ENCODE assay signal across 23 cellular contexts in the genomic region with DNA sequence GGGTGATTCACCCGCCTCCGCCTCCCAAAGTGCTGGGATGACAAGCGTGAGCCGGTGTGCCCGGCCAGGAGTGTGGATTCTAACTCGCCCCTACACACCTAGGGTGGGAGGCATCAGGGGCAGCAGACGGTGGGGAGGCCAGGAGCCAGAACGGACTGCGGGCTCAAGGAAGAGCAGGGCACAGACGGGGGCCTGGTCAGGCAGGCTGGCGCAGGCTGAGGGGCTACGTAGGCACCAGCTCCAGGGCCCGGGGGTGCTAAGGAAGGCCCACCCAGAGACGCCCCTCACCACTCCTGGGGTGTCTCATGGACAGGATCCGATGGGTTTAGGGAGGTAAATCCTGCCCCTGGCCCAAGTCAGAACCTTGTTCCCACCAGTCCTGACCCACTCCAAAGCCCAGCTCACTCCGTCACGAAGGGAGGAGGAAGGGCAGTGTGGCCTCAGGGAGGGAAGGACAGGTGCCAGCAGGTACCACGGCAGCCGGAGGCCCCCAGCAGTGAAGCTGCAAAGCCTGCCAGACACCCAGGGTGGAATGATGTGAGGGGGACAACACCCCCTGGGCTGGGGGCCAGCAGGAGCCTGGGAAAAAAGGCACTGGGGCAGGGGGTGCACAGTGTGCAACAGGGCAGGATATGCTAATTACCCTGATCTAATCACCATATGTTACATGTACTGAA.
DNase-seq lines count a peak whose midpoint lies in the region; ATAC-seq, FAIRE-seq and TF ChIP-seq lines count a peak whose summit lies in the region.
"Had no signal": no experiment of that assay in that cellular context is flagged by ENCODE, and none has a peak within 500 bp of the region (broad histone marks: within the 10 kb centered on the region; RNA-seq: fewer than 3 reads in every experiment).

No MANE protein-coding gene starts in this region.

- CTCF ChIA-PET in HepG2 (lab: Yijun Ruan, JAX; ENCODE audit: low intra/inter-chr PET ratio, low total read pairs) = no interaction called here

- no peak overlapping the region for H3K4me3 ChIP-seq in right lobe of liver
- no peak overlapping the region for H3K4me3 ChIP-seq in HepG2 (replicated peaks in 1 of 3; ENCODE audit: insufficient read depth in 1 of 3, low read depth in 2 of 3, low read length in 3 of 3)
- H3K4me3 ChIP-seq in OCI-LY1 (ENCODE audit: low read depth, low read length, poor library complexity, severe bottlenecking) = peak overlapping the region; percentile 56
- H3K4me3 ChIP-seq in lower lobe of right lung = no peak overlapping the region
- H3K4me3 ChIP-seq: breast epithelium, PC-9, tibial nerve had no signal

- DNase-seq in right lobe of liver (peak in 2 of 3 donors; percentile 12 to 39), HepG2 (ENCODE audit: low spot score) (no peak), lower lobe of right lung (peak; percentile 24), urothelium cell line (ENCODE audit: low spot score) (no peak), kidney glomerular epithelial cell (lab: John Stamatoyannopoulos, UW) (no peak), T1000 (lab: John Stamatoyannopoulos, UW) (no peak), NCI-H82 treated with DMSO at 0.1 percent for 48 hours (lab: John Stamatoyannopoulos, UW; ENCODE audit: unreplicated experiment) (no peak)
- DNase-seq: activated CD4-positive, alpha-beta T cell treated with anti-CD3 and anti-CD28 coated beads, Interleukin-2, amount 10 ng/mL, durations not matched to agents 24 days and 14 days; cortex of kidney; DMS79 treated with DMSO at 0.1 percent for 48 hours; MV-4-11; NCI-H187 treated with DMSO at 0.1 percent for 48 hours; NCI-H2227 treated with DMSO at 0.1 percent for 48 hours; NCI-H82; PC-9; stimulated activated CD4-positive, alpha-beta T cell treated with anti-CD3 and anti-CD28 coated beads, Interleukin-4, amount 100 ng/mL, for 1 hour had no signal

- H3K27me3 ChIP-seq in right lobe of liver = no peaks in the 10 kb centered on the region
- no peaks in the 10 kb centered on the region for H3K27me3 ChIP-seq in HepG2 (ENCODE audit: control insufficient read depth in 1 of 2, insufficient read depth in 2 of 2, low read length in 2 of 2)
- H3K27me3 ChIP-seq in OCI-LY1 (ENCODE audit: insufficient read depth, low read length) = no peaks in the 10 kb centered on the region
- H3K27me3 ChIP-seq in lower lobe of right lung (ENCODE audit: low read depth) = no peaks in the 10 kb centered on the region
- H3K27me3 ChIP-seq: breast epithelium, neutrophil, tibial nerve had no signal

- no peak overlapping the region for H3K4me2 ChIP-seq in HepG2 (ENCODE audit: low read depth, low read length)
- peak overlapping the region; percentile 53 for H3K4me2 ChIP-seq in OCI-LY1 (ENCODE audit: low read length)
- H3K4me2 ChIP-seq: PC-9 had no signal

- H3K9me3 ChIP-seq in right lobe of liver (no peaks in the 10 kb centered on the region), HepG2 (ENCODE audit: low read length) (no peaks in the 10 kb centered on the region), OCI-LY1 (ENCODE audit: low read length) (no peaks in the 10 kb centered on the region), lower lobe of right lung (no peaks in the 10 kb centered on the region)
- H3K9me3 ChIP-seq: breast epithelium, neutrophil had no signal

- BruUV-seq in HepG2 (replicated peaks; lab: Mats Ljungman, UMichigan) = no TSS peak

- H3K9me2 ChIP-seq in OCI-LY1 (ENCODE audit: low read depth, low read length) = no peaks in the 10 kb centered on the region

- H3K79me2 ChIP-seq in HepG2 (ENCODE audit: insufficient read depth, low read length) (no peaks in the 10 kb centered on the region), OCI-LY1 (ENCODE audit: insufficient read depth, low read length) (no peaks in the 10 kb centered on the region)

- no peak overlapping the region for H2AFZ ChIP-seq in HepG2 (ENCODE audit: low read length)
- H2AFZ ChIP-seq in OCI-LY1 (ENCODE audit: low read length) = no peak overlapping the region
- H2AFZ ChIP-seq: PC-9 had no signal

- H3F3A ChIP-seq in OCI-LY1 (ENCODE audit: insufficient read depth, low read length) = no peaks in the 10 kb centered on the region; the same call in 1 of the 2 replicates

- peak in 1 of 4 donors; percentile 18 for ATAC-seq in right lobe of liver
- ATAC-seq in HepG2 = no peak
- ATAC-seq in lower lobe of right lung = no peak

- H3K36me3 ChIP-seq in right lobe of liver (no peaks in the 10 kb centered on the region), HepG2 (replicated peaks in 1 of 2; ENCODE audit: control insufficient read depth in 1 of 2, insufficient read depth in 2 of 2, low read length in 2 of 2) (peaks cover 5 to 22% of the 10 kb centered on the region in 2 experiments; a peak in 4 of 5 replicates), OCI-LY1 (ENCODE audit: insufficient read depth, low read length) (peaks cover 27% of the 10 kb centered on the region), lower lobe of right lung (peaks cover 12% of the 10 kb centered on the region)
- H3K36me3 ChIP-seq: breast epithelium had no signal

- intact Hi-C loops in right lobe of liver (cut with DNase I) (no loop called here), HepG2 (cut with micrococcal nuclease; ENCODE audit: unreplicated experiment) (loop anchor here (5.0 kb wide), 1 partner anchor 474 kb away; no protein-coding TSS in a partner anchor), lower lobe of right lung (cut with DNase I) (no loop called here)

- TF ChIP-seq RAD21 in HepG2 (CRISPR knock-in tag; IDR thresholded peaks at IDR 0.05) = no peak

- TF ChIP-seq CTCF in right lobe of liver (IDR thresholded peaks at IDR 0.05) (no peak), HepG2 (CRISPR knock-in tag; IDR thresholded peaks at IDR 0.05) (no peak), OCI-LY1 (IDR thresholded peaks at IDR 0.05; ENCODE audit: low read length) (no peak), lower lobe of right lung (IDR thresholded peaks at IDR 0.05) (no peak)

- in situ Hi-C loops in HepG2 (cut with HindIII; ENCODE audit: extremely low pct_ligation_motif_present, low pct_unique_long_range_greater_than_20kb) = no loop called here

- WGBS in right lobe of liver (ENCODE audit: insufficient coverage, low coverage, low lambda C conversion rate, missing lambda C conversion rate) = 96% methylated on average over 9 of the region's 19 CpGs
- 97% methylated on average over 9 of the region's 19 CpGs for WGBS in HepG2 (ENCODE audit: low lambda C conversion rate)

- H3K4me1 ChIP-seq in right lobe of liver (no peaks in the 10 kb centered on the region), HepG2 (ENCODE audit: insufficient read depth, low read length) (no peaks in the 10 kb centered on the region), OCI-LY1 (ENCODE audit: insufficient read depth, low read length, severe bottlenecking) (peaks cover 16% of the 10 kb centered on the region), lower lobe of right lung (no peaks in the 10 kb centered on the region)
- H3K4me1 ChIP-seq: breast epithelium, tibial nerve had no signal

- H3K27ac ChIP-seq in right lobe of liver = no peak overlapping the region
- H3K27ac ChIP-seq in HepG2 (ENCODE audit: extremely low read length, insufficient read depth, low read length) = no peak overlapping the region
- peak overlapping the region; percentile 30 for H3K27ac ChIP-seq in OCI-LY1 (ENCODE audit: low read depth, low read length, poor library complexity, severe bottlenecking)
- no peak overlapping the region for H3K27ac ChIP-seq in lower lobe of right lung
- H3K27ac ChIP-seq: breast epithelium, neutrophil, PC-9, tibial nerve had no signal

- POLR2A ChIA-PET in HepG2 (lab: Yijun Ruan, JAX) = no interaction called here

- no peak for TF ChIP-seq POLR2A in right lobe of liver (IDR thresholded peaks at IDR 0.05)
- no peak for TF ChIP-seq POLR2A in HepG2 (IDR thresholded peaks at IDR 0.05; ENCODE audit: insufficient read depth in 1 of 2, low read depth in 2 of 2, low read length in 2 of 2)

- no peak for FAIRE-seq in HepG2 (lab: Jason Lieb, UNC)
- peak; percentile 88 for FAIRE-seq in urothelium cell line (lab: Jason Lieb, UNC)
- FAIRE-seq: endometrium, GM12891, TTC549 had no signal

- TF ChIP-seq EP300 in HepG2 (IDR thresholded peaks at IDR 0.05; ENCODE audit: low read depth in 2 of 2, low read length in 2 of 2) (no peak), HepG2 (CRISPR knock-in tag; IDR thresholded peaks at IDR 0.05; ENCODE audit: borderline replicate concordance) (no peak)

- H3K9ac ChIP-seq in HepG2 (ENCODE audit: insufficient read depth, low read depth, low read length) (no peak overlapping the region), OCI-LY1 (ENCODE audit: low read length) (peak overlapping the region; percentile 12; the same call in 1 of the 2 replicates)

- H4K20me1 ChIP-seq in HepG2 (ENCODE audit: insufficient read depth, low read length) (no peaks in the 10 kb centered on the region), OCI-LY1 (ENCODE audit: insufficient read depth, low read length) (no peaks in the 10 kb centered on the region)

TF ChIP-seq in HepG2, 621 proteins besides CTCF, POLR2A, EP300 and RAD21 (continues in another document):
- TF ChIP-seq ZSCAN31 (CRISPR knock-in tag; IDR thresholded peaks at IDR 0.05; ENCODE audit: low read depth) (no peak), GPN1 (CRISPR knock-in tag; IDR thresholded peaks at IDR 0.05; ENCODE audit: borderline replicate concordance) (no peak), MATR3 (CRISPR knock-in tag; IDR thresholded peaks at IDR 0.05) (no peak), FOXA1 (IDR thresholded peaks at IDR 0.05) (no peak), FOXA1 (CRISPR knock-in tag; IDR thresholded peaks at IDR 0.05) (no peak), ZNF501 (CRISPR knock-in tag; IDR thresholded peaks at IDR 0.05) (no peak), FOSL2 (CRISPR knock-in tag; IDR thresholded peaks at IDR 0.05) (no peak), GABPB1 (CRISPR knock-in tag; IDR thresholded peaks at IDR 0.05) (no peak), TBL1XR1 (IDR thresholded peaks at IDR 0.05; ENCODE audit: borderline replicate concordance, low read length, partially characterized antibody) (no peak)
- TF ChIP-seq, protein P1, sequence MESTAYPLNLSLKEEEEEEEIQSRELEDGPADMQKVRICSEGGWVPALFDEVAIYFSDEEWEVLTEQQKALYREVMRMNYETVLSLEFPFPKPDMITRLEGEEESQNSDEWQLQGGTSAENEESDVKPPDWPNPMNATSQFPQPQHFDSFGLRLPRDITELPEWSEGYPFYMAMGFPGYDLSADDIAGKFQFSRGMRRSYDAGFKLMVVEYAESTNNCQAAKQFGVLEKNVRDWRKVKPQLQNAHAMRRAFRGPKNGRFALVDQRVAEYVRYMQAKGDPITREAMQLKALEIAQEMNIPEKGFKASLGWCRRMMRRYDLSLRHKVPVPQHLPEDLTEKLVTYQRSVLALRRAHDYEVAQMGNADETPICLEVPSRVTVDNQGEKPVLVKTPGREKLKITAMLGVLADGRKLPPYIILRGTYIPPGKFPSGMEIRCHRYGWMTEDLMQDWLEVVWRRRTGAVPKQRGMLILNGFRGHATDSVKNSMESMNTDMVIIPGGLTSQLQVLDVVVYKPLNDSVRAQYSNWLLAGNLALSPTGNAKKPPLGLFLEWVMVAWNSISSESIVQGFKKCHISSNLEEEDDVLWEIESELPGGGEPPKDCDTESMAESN (CRISPR knock-in tag; conservative IDR thresholded peaks at IDR 0.05) = no peak

Comparison
In these comparisons a context has a peak if more than half of its experiments do, and no peak if none do; other contexts are left out.
1. DNase-seq: peak in right lobe of liver (2 of 3) and lower lobe of right lung (single experiment); none in HepG2 (single experiment), urothelium cell line (single experiment), kidney glomerular epithelial cell (single experiment), T1000 (single experiment) and NCI-H82 treated with DMSO at 0.1 percent for 48 hours (single experiment).